In genomic region chrX:24027086-24027485, GRCh38 we compare ENCODE assay signal across 8 cellular contexts. TPM values are rescaled to one million over a fixed set of nuclear protein-coding genes. Genes with fewer than 3 reads are reported as not detected.
A peak's percentile ranks its signal among the peaks of the same experiment; 100 is the strongest.
DNase-seq lines count a peak whose midpoint lies in the region; ATAC-seq and TF ChIP-seq lines count a peak whose summit lies in the region.

Gene KLHL15, minus strand, starts transcription at chrX:24027186. Its CDS starts 20,493 bp downstream, at chrX:24006693.

- intact Hi-C loops in IMR-90 (cut with micrococcal nuclease), result loop anchor here (5.0 kb wide), 1 partner anchor 245 kb away; the partner anchor contains the start of gene SAT1

- CTCF ChIA-PET in IMR-90 (lab: Yijun Ruan, JAX), result interaction anchor here (0.7 to 1.9 kb wide), 2 partner anchors 27 to 320 kb away, joined by 3 to 12 read pairs; partner anchors contain the start of gene EIF2S3

- H4K91ac ChIP-seq in IMR-90 (ENCODE audit: insufficient read depth, low read depth, low read length), result peak within 1 kb of the TSS; percentile 71

- H3K14ac ChIP-seq in IMR-90 (replicated peaks; ENCODE audit: low read depth, low read length), result peak within 1 kb of the TSS; percentile 91

- H2BK15ac ChIP-seq in IMR-90 (ENCODE audit: low read depth, low read length), result peak within 1 kb of the TSS; percentile 50; the same call in 2 of the 3 replicates

- H4K5ac ChIP-seq in IMR-90 (ENCODE audit: low read depth, low read length), result peak within 1 kb of the TSS; percentile 99; the same call in 1 of the 2 replicates

- H3K4me1 ChIP-seq in IMR-90 (ENCODE audit: control insufficient read depth, insufficient read depth, low read length) (no peaks in the 10 kb centered on the region), muscle layer of duodenum (ENCODE audit: control insufficient read depth in 1 of 2, insufficient read depth in 2 of 2, low read length in 2 of 2) (no peaks in the 10 kb centered on the region)

- H3K4me2 ChIP-seq in IMR-90 (ENCODE audit: low read depth, low read length), result peak within 1 kb of the TSS; percentile 88

- in situ Hi-C loops in IMR-90 (cut with MboI; ENCODE audit: low sequenced_read_pairs), result no loop called here

- TF ChIP-seq CTCF in IMR-90 (conservative IDR thresholded peaks at IDR 0.05; ENCODE audit: low read depth, low read length), result no peak

- TF ChIP-seq POLR2A in IMR-90 (IDR thresholded peaks at IDR 0.05; ENCODE audit: low read depth, low read length), result no peak

- H3K27ac ChIP-seq in IMR-90 (ENCODE audit: insufficient read depth, low read length) (peak within 1 kb of the TSS; percentile 100), caudate nucleus (ENCODE audit: low read depth, low read length) (peak within 1 kb of the TSS; percentile 82), muscle layer of duodenum (ENCODE audit: low read length) (peak within 1 kb of the TSS; percentile 80)

- DNase-seq in A172 (ENCODE audit: low spot score), result no peak
- DNase-seq in IMR-90, result no peak
- DNase-seq in caudate nucleus (lab: John Stamatoyannopoulos, UW), result no peak
- no peak for DNase-seq in SW480 (ENCODE audit: low spot score)
- DNase-seq in activated CD4-positive, CD25-positive, alpha-beta regulatory T cell (lab: John Stamatoyannopoulos, UW), result no peak
- no peak for DNase-seq in NCI-H345 (lab: John Stamatoyannopoulos, UW)

- H3K9ac ChIP-seq in IMR-90 (ENCODE audit: low read depth, low read length), result peak within 1 kb of the TSS; percentile 95

- peak within 1 kb of the TSS; percentile 64 to 95 for H4K8ac ChIP-seq in IMR-90 (ENCODE audit: low read depth in 2 of 2, low read length in 2 of 2)

- H3K4me3 ChIP-seq in IMR-90 (ENCODE audit: insufficient read depth, low read depth, low read length) (peak within 1 kb of the TSS; percentile 85), muscle layer of duodenum (ENCODE audit: low read depth in 1 of 2, low read length in 2 of 2) (peak within 1 kb of the TSS; percentile 53 to 60)

- H2BK20ac ChIP-seq in IMR-90 (ENCODE audit: low read depth, low read length), result peak within 1 kb of the TSS; percentile 43; the same call in 1 of the 2 replicates

- H3K36me3 ChIP-seq in IMR-90 (ENCODE audit: control insufficient read depth, insufficient read depth, low read length), result no peaks in the 10 kb centered on the region
- peaks cover 0 to 3% of the 10 kb centered on the region in 2 donors for H3K36me3 ChIP-seq in muscle layer of duodenum (ENCODE audit: control insufficient read depth in 1 of 2, insufficient read depth in 2 of 2, low read length in 2 of 2)

- H3K9me1 ChIP-seq in IMR-90 (ENCODE audit: insufficient read depth, low read length), result no peaks in the 10 kb centered on the region

- peak within 1 kb of the TSS; percentile 64 for H3K56ac ChIP-seq in IMR-90 (ENCODE audit: extremely low read depth, insufficient read depth, low read length)

- H3K27me3 ChIP-seq in IMR-90 (ENCODE audit: control insufficient read depth, insufficient read depth, low read length) (peaks cover 2% of the 10 kb centered on the region), muscle layer of duodenum (ENCODE audit: low read depth, low read length) (no peaks in the 10 kb centered on the region)

- no peak within 1 kb of the TSS for H2AK9ac ChIP-seq in IMR-90 (replicated peaks; ENCODE audit: low read depth, low read length, poor library complexity)

- H3K79me1 ChIP-seq in IMR-90 (ENCODE audit: low read depth in 1 of 2, low read length in 2 of 2), result peaks cover 0 to 3% of the 10 kb centered on the region in 2 experiments; a peak in 1 of 4 replicates

- no peaks in the 10 kb centered on the region for H4K20me1 ChIP-seq in IMR-90 (ENCODE audit: insufficient read depth, low read length)

- peak within 1 kb of the TSS; percentile 99; the same call in 1 of the 2 replicates for H3K18ac ChIP-seq in IMR-90 (ENCODE audit: low read depth, low read length)

- peak within 1 kb of the TSS; percentile 56 for H2AK5ac ChIP-seq in IMR-90 (ENCODE audit: low read depth, low read length)

- ATAC-seq in IMR-90 (ENCODE audit: low read depth) (no peak), GM19452 (IDR thresholded peaks at IDR 0.05; ENCODE audit: unreplicated experiment) (no peak)

- POLR2A ChIA-PET in IMR-90 (lab: Charles Lee; ENCODE audit: unreplicated experiment), result no interaction called here

- peak within 1 kb of the TSS; percentile 88 for H3K4ac ChIP-seq in IMR-90 (ENCODE audit: low read depth, low read length)

- peak within 1 kb of the TSS; percentile 62 for H2AFZ ChIP-seq in IMR-90 (replicated peaks; ENCODE audit: low read length, poor library complexity)

- 100% methylated on average over 2 of the region's 7 CpGs; no CpG with 5 or more reads in 1 of the 2 experiments for WGBS in IMR-90 (ENCODE audit: extremely low coverage in 2 of 2, insufficient read length in 1 of 2), 2 experiments

- dilution Hi-C loops in IMR-90 (cut with HindIII; ENCODE audit: low sequenced_read_pairs, unreplicated experiment), result no loop called here

- TF ChIP-seq RAD21 in IMR-90 (IDR thresholded peaks at IDR 0.05; ENCODE audit: low read length), result no peak

- H2BK5ac ChIP-seq in IMR-90 (ENCODE audit: low read depth, low read length, poor library complexity, severe bottlenecking), result peak within 1 kb of the TSS; percentile 94

- no TSS peak for BruUV-seq in IMR-90 (replicated peaks; lab: Mats Ljungman, UMichigan)

- H3K9me3 ChIP-seq in IMR-90 (ENCODE audit: control insufficient read depth, insufficient read depth, low read length) (no peaks in the 10 kb centered on the region), muscle layer of duodenum (ENCODE audit: control insufficient read depth in 1 of 2, low read length in 2 of 2) (no peaks in the 10 kb centered on the region)

- H2BK120ac ChIP-seq in IMR-90 (ENCODE audit: low read depth, low read length), result peak within 1 kb of the TSS; percentile 11

- peak within 1 kb of the TSS; percentile 62 for H3K23ac ChIP-seq in IMR-90 (ENCODE audit: low read depth, low read length)

TF ChIP-seq in IMR-90, 13 proteins besides CTCF, POLR2A, EP300 and RAD21:
- TF ChIP-seq NFE2L2 (IDR thresholded peaks at IDR 0.05; ENCODE audit: low read depth, low read length) (no peak), RFX5 (IDR thresholded peaks at IDR 0.05; ENCODE audit: low read depth, low read length) (no peak), RCOR1 (IDR thresholded peaks at IDR 0.05; ENCODE audit: insufficient replicate concordance, low read length) (no peak)
- TF ChIP-seq, protein P1, sequence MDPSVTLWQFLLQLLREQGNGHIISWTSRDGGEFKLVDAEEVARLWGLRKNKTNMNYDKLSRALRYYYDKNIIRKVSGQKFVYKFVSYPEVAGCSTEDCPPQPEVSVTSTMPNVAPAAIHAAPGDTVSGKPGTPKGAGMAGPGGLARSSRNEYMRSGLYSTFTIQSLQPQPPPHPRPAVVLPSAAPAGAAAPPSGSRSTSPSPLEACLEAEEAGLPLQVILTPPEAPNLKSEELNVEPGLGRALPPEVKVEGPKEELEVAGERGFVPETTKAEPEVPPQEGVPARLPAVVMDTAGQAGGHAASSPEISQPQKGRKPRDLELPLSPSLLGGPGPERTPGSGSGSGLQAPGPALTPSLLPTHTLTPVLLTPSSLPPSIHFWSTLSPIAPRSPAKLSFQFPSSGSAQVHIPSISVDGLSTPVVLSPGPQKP (IDR thresholded peaks at IDR 0.05; ENCODE audit: borderline replicate concordance, low read depth, low read length), result no peak

RNA-seq across cellular contexts. Expression of gene KLHL15, which starts in this region (rescaled TPM):
- total RNA-seq in A172 (2014; rRNA removed; shearing (Covaris generic)), result 10.9 and 13.1 TPM in 2 replicates
- 7.5 and 11.1 TPM in 2 replicates for total RNA-seq in IMR-90 (2012; rRNA removed)
- polyA plus RNA-seq in IMR-90 (2012; rRNA removed), result 2.0 and 2.4 TPM in 2 replicates
- 0.44 and 0.73 TPM in 2 replicates for polyA plus RNA-seq in IMR-90 (2012; cell fraction: cytosol; rRNA removed)
- polyA plus RNA-seq in IMR-90 (2012; cell fraction: nucleus; rRNA removed; ENCODE audit: low replicate concordance), result 0.47 and 6.5 TPM in 2 replicates
